Comparison of ENCODE assay signal across 16 cellular contexts in the genomic region with DNA sequence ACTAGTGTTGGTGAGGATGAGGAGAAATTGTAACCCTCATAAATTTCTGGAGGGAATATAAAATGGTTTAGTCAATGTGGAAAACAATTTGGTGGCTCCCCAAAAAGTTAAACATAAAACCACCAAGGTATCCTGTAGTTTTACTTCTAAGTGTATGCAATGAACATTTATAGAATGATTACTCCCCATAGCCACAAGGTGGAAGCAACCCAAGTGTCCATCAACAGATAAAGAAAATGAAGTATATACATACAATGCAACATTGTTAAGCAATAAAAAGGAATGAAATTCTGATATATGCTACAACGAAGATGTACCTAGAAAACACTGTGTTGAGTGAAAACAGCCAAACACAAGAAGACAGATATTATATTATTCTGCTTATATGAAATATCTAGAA.
DNase-seq lines count a peak whose midpoint lies in the region; ATAC-seq and TF ChIP-seq lines count a peak whose summit lies in the region.
"Had no signal": no experiment of that assay in that cellular context is flagged by ENCODE, and none has a peak within 500 bp of the region (broad histone marks: within the 10 kb centered on the region; RNA-seq: fewer than 3 reads in every experiment).

No MANE protein-coding gene starts in this region.

- POLR2A ChIA-PET in PC-9 (lab: Charles Lee; ENCODE audit: unreplicated experiment): no interaction called here

- no peak overlapping the region for H3K4me3 Mint-ChIP-seq in chondrocyte (ENCODE audit: unreplicated experiment)
- no peak overlapping the region for H3K4me3 Mint-ChIP-seq in natural killer cell
- H3K4me3 Mint-ChIP-seq: stimulated activated naive B cell treated with anti-CD40 and anti-IgM and Interleukin-4, amounts not matched to agents 10 μg/mL and 1 μg/mL and 100 μg/mL, for 72 hours had no signal

- H3K27me3 Mint-ChIP-seq in chondrocyte (ENCODE audit: low read depth) (peaks cover 5% of the 10 kb centered on the region), natural killer cell (ENCODE audit: low read depth in 2 of 2) (no peaks in the 10 kb centered on the region)
- H3K27me3 Mint-ChIP-seq: stimulated activated naive B cell treated with anti-CD40 and anti-IgM and Interleukin-4, amounts not matched to agents 10 μg/mL and 1 μg/mL and 100 μg/mL, for 72 hours had no signal

- WGBS in smooth muscle cell (ENCODE audit: low lambda C conversion rate): 88% methylated on average over 1 of the region's 1 CpG

- CTCF ChIA-PET in PC-9 (lab: Charles Lee): no interaction called here

- H3K9me2 ChIP-seq in PC-9 (ENCODE audit: insufficient read depth): no peaks in the 10 kb centered on the region

- H4K20me1 ChIP-seq in PC-9 (ENCODE audit: insufficient read depth): no peaks in the 10 kb centered on the region
- H4K20me1 ChIP-seq in smooth muscle cell (ENCODE audit: low read depth): no peaks in the 10 kb centered on the region

- H3K79me2 ChIP-seq in PC-9 (ENCODE audit: low read depth): no peaks in the 10 kb centered on the region
- no peaks in the 10 kb centered on the region for H3K79me2 ChIP-seq in smooth muscle cell (ENCODE audit: low read depth)

- DNase-seq in SIG-M5 treated with dmso at 0.1 percent for 504 hours (lab: John Stamatoyannopoulos, UW; ENCODE audit: unreplicated experiment): peak; percentile 0
- no peak for DNase-seq in SIG-M5 (lab: John Stamatoyannopoulos, UW)
- DNase-seq in PC-9: no peak
- no peak for DNase-seq in chondrocyte (ENCODE audit: low spot score)
- no peak for DNase-seq in smooth muscle cell (lab: John Stamatoyannopoulos, UW; ENCODE audit: unreplicated experiment)
- DNase-seq in natural killer cell: no peak
- DNase-seq in NCI-H510A treated with DMSO at 0.1 percent for 48 hours (lab: John Stamatoyannopoulos, UW): no peak
- no peak for DNase-seq in stimulated activated CD4-positive, alpha-beta T cell treated with anti-CD3 and anti-CD28 coated beads, Interleukin-4, amount 100 ng/mL, for 24 hours
- DNase-seq: activated effector memory CD4-positive, alpha-beta T cell treated with Interleukin-2 at 50 U/mL for 16 hours; anterior cingulate cortex; left lung; NCI-H1105 treated with DMSO at 0.1 percent for 48 hours; ovary; spleen; stimulated activated naive B cell treated with anti-CD40 and anti-IgM and Interleukin-4, amounts not matched to agents 10 μg/mL and 1 μg/mL and 100 μg/mL, for 72 hours; upper lobe of left lung had no signal

- H2AFZ ChIP-seq in PC-9: no peak overlapping the region
- no peak overlapping the region for H2AFZ ChIP-seq in smooth muscle cell (ENCODE audit: low read depth)

- H3K4me3 ChIP-seq in PC-9 (no peak overlapping the region), smooth muscle cell (no peak overlapping the region)
- H3K4me3 ChIP-seq: left lung, ovary, spleen, upper lobe of left lung had no signal

- H3K36me3 ChIP-seq in PC-9 (ENCODE audit: low read depth): no peaks in the 10 kb centered on the region
- H3K36me3 ChIP-seq in smooth muscle cell (ENCODE audit: low read depth): no peaks in the 10 kb centered on the region
- H3K36me3 ChIP-seq: left lung, ovary, spleen, upper lobe of left lung had no signal

- H3K4me2 ChIP-seq in PC-9: no peak overlapping the region
- no peak overlapping the region for H3K4me2 ChIP-seq in smooth muscle cell

- no peak overlapping the region for H3K27ac ChIP-seq in PC-9
- H3K27ac ChIP-seq in smooth muscle cell (ENCODE audit: low read depth): no peak overlapping the region
- H3K27ac ChIP-seq: left lung, ovary, spleen, upper lobe of left lung had no signal

- H3K9me3 Mint-ChIP-seq in chondrocyte (ENCODE audit: low read depth) (no peaks in the 10 kb centered on the region), natural killer cell (peaks cover 6 to 15% of the 10 kb centered on the region in 2 donors)
- H3K9me3 Mint-ChIP-seq: stimulated activated naive B cell treated with anti-CD40 and anti-IgM and Interleukin-4, amounts not matched to agents 10 μg/mL and 1 μg/mL and 100 μg/mL, for 72 hours had no signal

- no peaks in the 10 kb centered on the region for H3F3A ChIP-seq in PC-9 (ENCODE audit: insufficient read depth, low read depth)
- no peaks in the 10 kb centered on the region for H3F3A ChIP-seq in smooth muscle cell (ENCODE audit: low read depth)

- H3K9me3 ChIP-seq in PC-9 (ENCODE audit: insufficient read depth, low read depth) (no peaks in the 10 kb centered on the region), smooth muscle cell (replicated peaks; ENCODE audit: low read depth) (no peaks in the 10 kb centered on the region)
- H3K9me3 ChIP-seq: left lung, ovary, spleen, upper lobe of left lung had no signal

- BruUV-seq in PC-9 (replicated peaks; lab: Mats Ljungman, UMichigan): no TSS peak

- peak; percentile 30; the same call in 1 of the 2 replicates for TF ChIP-seq CTCF in PC-9 (conservative IDR thresholded peaks at IDR 0.05)
- TF ChIP-seq CTCF in chondrocyte (IDR thresholded peaks at IDR 0.05): peak; percentile 37
- TF ChIP-seq CTCF in smooth muscle cell (IDR thresholded peaks at IDR 0.05; ENCODE audit: borderline replicate concordance, insufficient read depth, poor library complexity, severe bottlenecking): peak; percentile 13
- TF ChIP-seq CTCF in natural killer cell (IDR thresholded peaks at IDR 0.05): no peak

- H3K9ac ChIP-seq in smooth muscle cell (ENCODE audit: low read depth): no peak overlapping the region

- no peak overlapping the region for H3K27ac Mint-ChIP-seq in chondrocyte (ENCODE audit: unreplicated experiment)
- no peak overlapping the region for H3K27ac Mint-ChIP-seq in natural killer cell
- H3K27ac Mint-ChIP-seq: stimulated activated naive B cell treated with anti-CD40 and anti-IgM and Interleukin-4, amounts not matched to agents 10 μg/mL and 1 μg/mL and 100 μg/mL, for 72 hours had no signal

- H3K36me3 Mint-ChIP-seq in chondrocyte (ENCODE audit: low read depth) (no peaks in the 10 kb centered on the region), natural killer cell (peaks cover 6% of the 10 kb centered on the region)
- H3K36me3 Mint-ChIP-seq: stimulated activated naive B cell treated with anti-CD40 and anti-IgM and Interleukin-4, amounts not matched to agents 10 μg/mL and 1 μg/mL and 100 μg/mL, for 72 hours had no signal

- ATAC-seq in natural killer cell: no peak
- ATAC-seq: left lung; stimulated activated naive B cell treated with anti-CD40 and anti-IgM and Interleukin-4, amounts not matched to agents 10 μg/mL and 1 μg/mL and 100 μg/mL, for 72 hours had no signal

- H3K27me3 ChIP-seq in PC-9 (ENCODE audit: insufficient read depth, low read depth) (no peaks in the 10 kb centered on the region), smooth muscle cell (ENCODE audit: low read depth) (no peaks in the 10 kb centered on the region)
- H3K27me3 ChIP-seq: left lung, ovary, spleen, upper lobe of left lung had no signal

- H3K4me1 Mint-ChIP-seq in chondrocyte (ENCODE audit: low read depth) (no peaks in the 10 kb centered on the region), natural killer cell (no peaks in the 10 kb centered on the region)
- H3K4me1 Mint-ChIP-seq: stimulated activated naive B cell treated with anti-CD40 and anti-IgM and Interleukin-4, amounts not matched to agents 10 μg/mL and 1 μg/mL and 100 μg/mL, for 72 hours had no signal

- intact Hi-C loops in PC-9 (cut with micrococcal nuclease; ENCODE audit: unreplicated experiment): no loop called here
- intact Hi-C loops in natural killer cell (cut with micrococcal nuclease): no loop called here

- no peaks in the 10 kb centered on the region for H3K4me1 ChIP-seq in PC-9 (replicated peaks; ENCODE audit: insufficient read depth)
- H3K4me1 ChIP-seq in smooth muscle cell (ENCODE audit: low read depth): no peaks in the 10 kb centered on the region
- H3K4me1 ChIP-seq: left lung, spleen, upper lobe of left lung had no signal
